In genomic region chr10:77581738-77582137, GRCh38 we compare ENCODE assay signal across 1 cellular context.
TF ChIP-seq lines count a peak whose summit lies in the region.

No MANE protein-coding gene starts in this region.

TF ChIP-seq in IMR-90, 13 proteins besides CTCF, POLR2A, EP300 and RAD21:
- TF ChIP-seq FOS (IDR thresholded peaks at IDR 0.05; ENCODE audit: low read depth, low read length) (no peak), BHLHE40 (IDR thresholded peaks at IDR 0.05; ENCODE audit: low read depth, low read length) (no peak), MAFK (IDR thresholded peaks at IDR 0.05; ENCODE audit: low read depth, low read length) (no peak), USF2 (IDR thresholded peaks at IDR 0.05; ENCODE audit: low read depth, low read length) (no peak), CEBPB (IDR thresholded peaks at IDR 0.05; ENCODE audit: low read depth, low read length) (no peak), RCOR1 (IDR thresholded peaks at IDR 0.05; ENCODE audit: insufficient replicate concordance, low read length) (no peak), SMC3 (IDR thresholded peaks at IDR 0.05; ENCODE audit: low read depth, low read length) (no peak), RFX5 (IDR thresholded peaks at IDR 0.05; ENCODE audit: low read depth, low read length) (no peak), NFE2L2 (IDR thresholded peaks at IDR 0.05; ENCODE audit: low read depth, low read length) (no peak), MAZ (IDR thresholded peaks at IDR 0.05; ENCODE audit: borderline replicate concordance, low read depth, low read length) (no peak), MXI1 (IDR thresholded peaks at IDR 0.05; ENCODE audit: borderline replicate concordance, low read depth, low read length) (no peak), CHD1 (IDR thresholded peaks at IDR 0.05; ENCODE audit: low read depth, low read length) (no peak), ELK1 (IDR thresholded peaks at IDR 0.05; ENCODE audit: borderline replicate concordance, low read depth, low read length) (no peak)
